In genomic region chr10:101258179-101258885, GRCh38 we compare ENCODE assay signal across 1 cellular context.
TF ChIP-seq lines count a peak whose summit lies in the region.

No MANE protein-coding gene starts in this region.

TF ChIP-seq in HEK293, 187 proteins besides CTCF, POLR2A, EP300 and RAD21 (continued from another document):
- peak; percentile 66; the same call in 1 of the 2 replicates for TF ChIP-seq ZNF280D (tag by site-specific recombination; IDR thresholded peaks at IDR 0.05)
- TF ChIP-seq SETDB1 (IDR thresholded peaks at IDR 0.05; ENCODE audit: insufficient read length, low read length), result peak; percentile 35
- 0 out of 2 replicates have a peak, but pooled peaks have one; percentile 49 for TF ChIP-seq ZNF354C (tag by site-specific recombination; IDR thresholded peaks at IDR 0.05; ENCODE audit: borderline replicate concordance, low read depth)
- 0 out of 2 replicates have a peak, but pooled peaks have one; percentile 29 for TF ChIP-seq ZNF341 (tag by site-specific recombination; IDR thresholded peaks at IDR 0.05; ENCODE audit: low read depth)
- 0 out of 2 replicates have a peak, but pooled peaks have one; percentile 5 for TF ChIP-seq OSR2 (tag by site-specific recombination; IDR thresholded peaks at IDR 0.05)
- peak; percentile 53; the same call in 1 of the 2 replicates for TF ChIP-seq ZBTB21 (tag by site-specific recombination; IDR thresholded peaks at IDR 0.05)
- TF ChIP-seq MYNN (tag by site-specific recombination; IDR thresholded peaks at IDR 0.05; ENCODE audit: borderline replicate concordance), result peak; percentile 50; the same call in 1 of the 2 replicates
- TF ChIP-seq ZNF555 (tag by site-specific recombination; conservative IDR thresholded peaks at IDR 0.05), result peak; percentile 80
- TF ChIP-seq ZNF404 (tag by site-specific recombination; IDR thresholded peaks at IDR 0.05), result 0 out of 2 replicates have a peak, but pooled peaks have one; percentile 66
- TF ChIP-seq ZNF266 (tag by site-specific recombination; IDR thresholded peaks at IDR 0.05; ENCODE audit: low read depth), result peak; percentile 69; the same call in 1 of the 2 replicates
- 0 out of 2 replicates have a peak, but pooled peaks have one; percentile 37 for TF ChIP-seq ZNF639 (tag by site-specific recombination; IDR thresholded peaks at IDR 0.05)
- no peak for TF ChIP-seq ZNF692 (tag by site-specific recombination; IDR thresholded peaks at IDR 0.05)
- TF ChIP-seq ZNF664 (tag by site-specific recombination; IDR thresholded peaks at IDR 0.05), result peak; percentile 69; the same call in 1 of the 2 replicates
- TF ChIP-seq ZNF518A (tag by site-specific recombination; conservative IDR thresholded peaks at IDR 0.05; ENCODE audit: low read depth), result peak; percentile 92
- no peak for TF ChIP-seq ZNF561 (tag by site-specific recombination; IDR thresholded peaks at IDR 0.05; ENCODE audit: borderline replicate concordance)
- peak; percentile 86 for TF ChIP-seq ZNF76 (tag by site-specific recombination; IDR thresholded peaks at IDR 0.05; ENCODE audit: borderline replicate concordance, low read depth)
- TF ChIP-seq ZNF623 (tag by site-specific recombination; IDR thresholded peaks at IDR 0.05), result peak; percentile 82
- peak; percentile 57 for TF ChIP-seq ZNF629 (tag by site-specific recombination; IDR thresholded peaks at IDR 0.05)
- no peak for TF ChIP-seq MEIS1 (CRISPR knock-in tag; IDR thresholded peaks at IDR 0.05; ENCODE audit: borderline replicate concordance)
- TF ChIP-seq ZSCAN18 (tag by site-specific recombination; IDR thresholded peaks at IDR 0.05), result no peak
- peak; percentile 80; the same call in 1 of the 2 replicates for TF ChIP-seq ZNF140 (tag by site-specific recombination; IDR thresholded peaks at IDR 0.05)
- TF ChIP-seq ATF2 (tag by site-specific recombination; IDR thresholded peaks at IDR 0.05; ENCODE audit: low read depth), result no peak
- TF ChIP-seq ZNF560 (tag by site-specific recombination; IDR thresholded peaks at IDR 0.05; ENCODE audit: borderline replicate concordance), result peak; percentile 76; the same call in 1 of the 2 replicates
- TF ChIP-seq ZNF292 (tag by site-specific recombination; IDR thresholded peaks at IDR 0.05; ENCODE audit: borderline replicate concordance, low read depth), result peak; percentile 83; the same call in 1 of the 2 replicates
- 0 out of 2 replicates have a peak, but pooled peaks have one; percentile 10 for TF ChIP-seq GFI1B (tag by site-specific recombination; IDR thresholded peaks at IDR 0.05)
- TF ChIP-seq ZNF473 (tag by site-specific recombination; IDR thresholded peaks at IDR 0.05), result no peak
- TF ChIP-seq ZFP3 (tag by site-specific recombination; IDR thresholded peaks at IDR 0.05; ENCODE audit: low read depth), result 0 out of 2 replicates have a peak, but pooled peaks have one; percentile 20
TF ChIP-seq in HEK293: peak in this region for 35.
